Comparison of ENCODE assay signal across 11 cellular contexts in the genomic region with DNA sequence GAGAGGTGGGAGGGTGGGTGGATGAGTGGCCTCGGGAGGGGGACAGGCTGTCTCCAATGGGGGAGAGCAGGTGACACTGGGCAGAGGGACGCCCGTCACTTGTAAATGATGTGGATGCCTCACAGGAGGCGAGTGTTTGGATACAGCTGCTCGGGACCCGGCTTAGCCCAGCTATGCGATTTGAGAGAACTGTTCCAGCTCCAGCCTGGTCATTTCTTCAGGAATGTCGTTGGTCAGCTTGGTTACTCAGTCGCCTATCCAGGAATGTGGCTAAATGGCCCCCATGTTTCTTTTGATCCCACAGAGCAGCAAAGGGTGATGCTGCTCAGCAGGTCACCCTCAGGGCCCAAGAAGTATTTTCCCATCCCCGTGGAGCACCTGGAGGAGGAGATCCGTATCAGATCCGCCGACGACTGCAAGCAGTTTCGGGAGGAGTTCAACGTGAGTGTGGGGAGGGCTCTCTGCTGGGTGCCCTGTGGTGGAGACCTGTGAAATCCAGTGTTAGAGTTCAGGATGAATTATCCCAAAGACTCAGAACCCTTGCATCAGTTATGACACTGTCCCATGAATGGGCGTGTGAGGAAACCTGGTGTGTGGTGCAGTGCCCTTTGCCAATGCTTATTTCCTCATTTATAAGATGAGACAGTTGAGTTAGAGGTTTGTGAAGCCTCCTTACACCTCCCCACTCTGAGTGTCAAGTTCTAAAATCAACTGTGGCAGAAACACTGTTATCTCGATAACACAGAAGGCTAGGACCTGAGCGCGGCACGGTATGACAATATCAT.
DNase-seq lines count a peak whose midpoint lies in the region; ATAC-seq, FAIRE-seq and TF ChIP-seq lines count a peak whose summit lies in the region.
"Had no signal": no experiment of that assay in that cellular context is flagged by ENCODE, and none has a peak within 500 bp of the region (broad histone marks: within the 10 kb centered on the region; RNA-seq: fewer than 3 reads in every experiment).

No MANE protein-coding gene starts in this region.

- H3K36me3 Mint-ChIP-seq in activated CD8-positive, alpha-beta T cell treated with anti-CD3 and anti-CD28 coated beads for 36 hours (ENCODE audit: low read depth): peaks cover 49% of the 10 kb centered on the region

- no peak overlapping the region for H2AFZ ChIP-seq in keratinocyte (ENCODE audit: control insufficient read depth, low read length)

- no peak for TF ChIP-seq POLR2A in tibial nerve (IDR thresholded peaks at IDR 0.05)

- DNase-seq in cardiac muscle cell (ENCODE audit: low read depth in 1 of 2, low spot score in 1 of 2) (no peak), right cardiac atrium (no peak), keratinocyte (ENCODE audit: low read depth, low spot score) (no peak), tibial nerve (ENCODE audit: low spot score in 2 of 2) (no peak), DMS79 treated with DMSO at 0.1 percent for 48 hours (lab: John Stamatoyannopoulos, UW) (no peak), ecto neural progenitor cell (ENCODE audit: low spot score) (no peak)
- no peak for DNase-seq in activated CD8-positive, alpha-beta T cell treated with anti-CD3 and anti-CD28 coated beads for 36 hours
- DNase-seq: BE2C, SW 1271 had no signal

- intact Hi-C loops in right cardiac atrium (cut with DNase I): no loop called here
- intact Hi-C loops in activated CD8-positive, alpha-beta T cell treated with anti-CD3 and anti-CD28 coated beads for 36 hours (cut with micrococcal nuclease): loop anchor here (2.0 kb wide), 1 partner anchor 13 kb away; no protein-coding TSS in a partner anchor

- H3K27me3 ChIP-seq in cardiac muscle cell (no peaks in the 10 kb centered on the region), right cardiac atrium (ENCODE audit: control insufficient read depth, insufficient read depth) (no peaks in the 10 kb centered on the region), keratinocyte (ENCODE audit: control insufficient read depth, extremely low read depth, insufficient read depth, low read length) (no peaks in the 10 kb centered on the region), tibial nerve (no peaks in the 10 kb centered on the region)
- H3K27me3 ChIP-seq: BE2C had no signal

- H3K9ac ChIP-seq in keratinocyte (ENCODE audit: control insufficient read depth, extremely low read depth, insufficient read depth, low read length): peak overlapping the region; percentile 95

- dilution Hi-C loops in keratinocyte (cut with MboI; ENCODE audit: extremely low pct_ligation_motif_present, low sequenced_read_pairs): no loop called here

- H3K4me1 ChIP-seq in cardiac muscle cell (ENCODE audit: low read depth) (peaks cover 37% of the 10 kb centered on the region), right cardiac atrium (ENCODE audit: control insufficient read depth, insufficient read depth, low read length) (peaks cover 7% of the 10 kb centered on the region), keratinocyte (ENCODE audit: control insufficient read depth, extremely low read depth, insufficient read depth, low read length) (peaks cover 35% of the 10 kb centered on the region), tibial nerve (peaks cover 0 to 25% (median 10%) of the 10 kb centered on the region in 4 donors)
- H3K4me1 ChIP-seq: BE2C had no signal

- H3K9me3 ChIP-seq in cardiac muscle cell (ENCODE audit: low read depth): no peaks in the 10 kb centered on the region
- no peaks in the 10 kb centered on the region for H3K9me3 ChIP-seq in right cardiac atrium (ENCODE audit: control insufficient read depth, low read length)
- no peaks in the 10 kb centered on the region for H3K9me3 ChIP-seq in keratinocyte (ENCODE audit: control insufficient read depth, low read depth, low read length)
- H3K9me3 ChIP-seq in tibial nerve: no peaks in the 10 kb centered on the region
- H3K9me3 ChIP-seq: BE2C had no signal

- POLR2A ChIA-PET in activated CD8-positive, alpha-beta T cell treated with anti-CD3 and anti-CD28 coated beads for 36 hours (lab: Charles Lee): interaction anchor here (1.7 to 7.2 kb wide), 3 partner anchors 12 to 101 kb away, joined by 3 to 133 read pairs (median 6); no protein-coding TSS in a partner anchor

- no peak for TF ChIP-seq CTCF in cardiac muscle cell (IDR thresholded peaks at IDR 0.05; ENCODE audit: low read depth, low read length)
- no peak for TF ChIP-seq CTCF in activated CD8-positive, alpha-beta T cell treated with anti-CD3 and anti-CD28 coated beads for 36 hours (IDR thresholded peaks at IDR 0.05)
- no peak for TF ChIP-seq CTCF in keratinocyte (optimal IDR thresholded peaks at IDR 0.05 in 1 of 3, IDR thresholded peaks at IDR 0.05 in 1 of 3, conservative IDR thresholded peaks at IDR 0.05 in 1 of 3; ENCODE audit: extremely low read depth in 1 of 3, insufficient read depth in 2 of 3, low read length in 3 of 3)
- no peak for TF ChIP-seq CTCF in tibial nerve (IDR thresholded peaks at IDR 0.05)

- H3K27ac Mint-ChIP-seq in activated CD8-positive, alpha-beta T cell treated with anti-CD3 and anti-CD28 coated beads for 36 hours: peak overlapping the region; percentile 95

- H4K20me1 ChIP-seq in keratinocyte (ENCODE audit: control insufficient read depth, extremely low read depth, insufficient read depth, low read length): peaks cover 4% of the 10 kb centered on the region

- peak overlapping the region; percentile 90 for H3K4me3 Mint-ChIP-seq in activated CD8-positive, alpha-beta T cell treated with anti-CD3 and anti-CD28 coated beads for 36 hours

- FAIRE-seq in keratinocyte (lab: Jason Lieb, UNC): no peak

- WGBS in right cardiac atrium: 81% methylated on average over 21 of the region's 21 CpGs
- WGBS in tibial nerve, 2 donors: 86 to 90% methylated on average over 21 of the region's 21 CpGs

- H3K9me3 Mint-ChIP-seq in activated CD8-positive, alpha-beta T cell treated with anti-CD3 and anti-CD28 coated beads for 36 hours: no peaks in the 10 kb centered on the region

- ATAC-seq in right cardiac atrium (no peak), HG03571 (IDR thresholded peaks at IDR 0.05; ENCODE audit: unreplicated experiment) (no peak)
- no peak for ATAC-seq in activated CD8-positive, alpha-beta T cell treated with anti-CD3 and anti-CD28 coated beads for 36 hours
- ATAC-seq: left lobe of liver had no signal

- no peak for TF ChIP-seq EP300 in tibial nerve (IDR thresholded peaks at IDR 0.05)

- H3K27ac ChIP-seq in cardiac muscle cell: peak overlapping the region; percentile 77
- H3K27ac ChIP-seq in right cardiac atrium (ENCODE audit: low read length): no peak overlapping the region
- peak overlapping the region; percentile 97 for H3K27ac ChIP-seq in keratinocyte (ENCODE audit: control insufficient read depth, insufficient read depth, low read length)
- peak overlapping the region in 3 of 4 donors; percentile 54 to 76 (median 74) for H3K27ac ChIP-seq in tibial nerve

- H3K4me2 ChIP-seq in keratinocyte (ENCODE audit: control insufficient read depth, extremely low read depth, insufficient read depth, low read depth, low read length): peak overlapping the region; percentile 96

- H3K36me3 ChIP-seq in cardiac muscle cell (no peaks in the 10 kb centered on the region), keratinocyte (ENCODE audit: control insufficient read depth in 2 of 2, extremely low read depth in 1 of 2, insufficient read depth in 2 of 2, low read length in 2 of 2) (peaks cover 22 to 28% of the 10 kb centered on the region in 2 experiments), tibial nerve (peaks cover 0 to 39% (median 0%) of the 10 kb centered on the region in 3 donors)
- H3K36me3 ChIP-seq: BE2C had no signal

- CTCF ChIA-PET in activated CD8-positive, alpha-beta T cell treated with anti-CD3 and anti-CD28 coated beads for 36 hours (lab: Charles Lee): interaction anchor here (1.2 to 6.8 kb wide), 8 partner anchors 8 to 100 kb away, joined by 3 to 101 read pairs (median 12); no protein-coding TSS in a partner anchor

- no peak overlapping the region for H3K4me3 ChIP-seq in cardiac muscle cell
- H3K4me3 ChIP-seq in right cardiac atrium (ENCODE audit: low read length): no peak overlapping the region
- peak overlapping the region; percentile 62 to 96 (median 94) for H3K4me3 ChIP-seq in keratinocyte (ENCODE audit: control insufficient read depth in 2 of 3, extremely low read depth in 1 of 3, insufficient read depth in 2 of 3, low read depth in 1 of 3, low read length in 3 of 3)
- H3K4me3 ChIP-seq in tibial nerve: peak overlapping the region in 2 of 4 donors; percentile 20 to 39

- peaks cover 39% of the 10 kb centered on the region for H3K4me1 Mint-ChIP-seq in activated CD8-positive, alpha-beta T cell treated with anti-CD3 and anti-CD28 coated beads for 36 hours (ENCODE audit: low read depth)

- no peaks in the 10 kb centered on the region for H3K27me3 Mint-ChIP-seq in activated CD8-positive, alpha-beta T cell treated with anti-CD3 and anti-CD28 coated beads for 36 hours

- H3K9me1 ChIP-seq in keratinocyte (ENCODE audit: control insufficient read depth, extremely low read depth, insufficient read depth, low read length): peaks cover 3% of the 10 kb centered on the region

- H3K79me2 ChIP-seq in keratinocyte (ENCODE audit: control insufficient read depth, insufficient read depth, low read length): peaks cover 43% of the 10 kb centered on the region

Comparison
In these comparisons a context has a peak if more than half of its experiments do, and no peak if none do; other contexts are left out.
1. H3K4me3 ChIP-seq: peak in keratinocyte (3 of 3); none in cardiac muscle cell (single experiment) and right cardiac atrium (single experiment).